Comparison of ENCODE assay signal across 8 cellular contexts in genomic region chr3:130894130-130894872, GRCh38. TPM values are rescaled to one million over a fixed set of nuclear protein-coding genes. Genes with fewer than 3 reads are reported as not detected.
DNase-seq lines count a peak whose midpoint lies in the region; ATAC-seq and TF ChIP-seq lines count a peak whose summit lies in the region.

No MANE protein-coding gene starts in this region.

- peak overlapping the region; percentile 80 for H3K4me3 ChIP-seq in mononuclear cell (ENCODE audit: low read length)

- ATAC-seq in GM21737 (IDR thresholded peaks at IDR 0.05; ENCODE audit: unreplicated experiment), result peak; percentile 16

- no peak for TF ChIP-seq CTCF in endothelial cell (IDR thresholded peaks at IDR 0.05; ENCODE audit: unreplicated experiment)

- H3K4me3 Mint-ChIP-seq in endothelial cell (ENCODE audit: unreplicated experiment), result peak overlapping the region; percentile 96

- H3K36me3 Mint-ChIP-seq in endothelial cell (ENCODE audit: low read depth, unreplicated experiment), result no peaks in the 10 kb centered on the region

- DNase-seq in GM03348 (ENCODE audit: low spot score) (peak; percentile 58), LoVo (ENCODE audit: low spot score) (peak; percentile 16), endothelial cell (ENCODE audit: low spot score) (peak; percentile 36), ecto neural progenitor cell (ENCODE audit: low spot score) (no peak)
- peak; percentile 15 to 16 for DNase-seq in activated CD4-positive, alpha-beta T cell treated with anti-CD3 and anti-CD28 coated beads, Interleukin-2, amount 50 U/mL, for 4 hours
- peak; percentile 12 for DNase-seq in stimulated activated CD8-positive, alpha-beta memory T cell treated with anti-CD3 and anti-CD28 coated beads, Interleukin-4, amount 100 ng/mL, for 24 hours (ENCODE audit: low read depth)

- H3K27ac Mint-ChIP-seq in endothelial cell (ENCODE audit: unreplicated experiment), result peak overlapping the region; percentile 86

- no peaks in the 10 kb centered on the region for H3K9me3 ChIP-seq in mononuclear cell (ENCODE audit: low read depth, low read length)

- no peaks in the 10 kb centered on the region for H3K9me3 Mint-ChIP-seq in endothelial cell (ENCODE audit: unreplicated experiment)

- no peaks in the 10 kb centered on the region for H3K27me3 ChIP-seq in mononuclear cell (ENCODE audit: insufficient read depth, low read length)

- peaks cover 11% of the 10 kb centered on the region for H3K4me1 ChIP-seq in mononuclear cell (ENCODE audit: insufficient read depth, low read length)

- peaks cover 5% of the 10 kb centered on the region for H3K27me3 Mint-ChIP-seq in endothelial cell (ENCODE audit: unreplicated experiment)

- peaks cover 24% of the 10 kb centered on the region for H3K4me1 Mint-ChIP-seq in endothelial cell (ENCODE audit: unreplicated experiment)

RNA-seq across cellular contexts. Expression of gene ATP2C1, which starts 0.4 kb away (rescaled TPM):
- 102 TPM for total RNA-seq in endothelial cell (ENCODE audit: unreplicated experiment)
- total RNA-seq in mononuclear cell, result 46.8 TPM
